In the genomic region with DNA sequence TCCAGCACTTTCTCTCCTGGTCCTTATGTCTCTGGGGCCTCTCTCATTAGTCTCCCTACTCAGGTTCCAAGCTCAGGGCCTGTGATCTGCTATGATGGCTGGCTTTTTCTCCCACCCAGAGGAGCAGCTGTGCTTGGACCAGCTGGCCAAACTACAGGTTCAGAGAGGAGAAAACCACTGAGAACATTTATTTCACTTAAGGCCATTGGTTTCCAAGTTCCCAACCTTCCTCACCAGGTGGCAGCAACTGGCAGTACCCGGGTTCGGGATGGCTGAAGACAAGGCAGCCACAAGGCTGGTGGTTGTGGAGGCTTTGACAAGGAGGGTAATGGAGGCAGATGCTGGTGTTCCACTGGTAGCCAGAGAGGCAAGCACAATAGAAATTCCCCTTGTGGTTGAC, we compare ENCODE assay signal across 11 cellular contexts. TPM values are rescaled to one million over a fixed set of nuclear protein-coding genes. Genes with fewer than 3 reads are reported as not detected.
DNase-seq lines count a peak whose midpoint lies in the region; ATAC-seq and TF ChIP-seq lines count a peak whose summit lies in the region.
"Had no signal": no experiment of that assay in that cellular context is flagged by ENCODE, and none has a peak within 500 bp of the region (broad histone marks: within the 10 kb centered on the region; RNA-seq: fewer than 3 reads in every experiment).

No MANE protein-coding gene starts in this region.

- no peaks in the 10 kb centered on the region for H3K36me3 ChIP-seq in GM23338 (ENCODE audit: insufficient read depth)
- H3K36me3 ChIP-seq in smooth muscle cell (ENCODE audit: low read depth): no peaks in the 10 kb centered on the region

- TF ChIP-seq CTCF in AG10803 (conservative IDR thresholded peaks at IDR 0.05; ENCODE audit: low read length) (peak; percentile 26; the same call in 1 of the 2 replicates), GM23338 (conservative IDR thresholded peaks at IDR 0.05; ENCODE audit: low read depth in 2 of 2) (peak; percentile 35 to 51), fibroblast of pulmonary artery (IDR thresholded peaks at IDR 0.05; ENCODE audit: low read length, missing control alignments) (peak; percentile 34), GM20000 (IDR thresholded peaks at IDR 0.05; ENCODE audit: extremely low read depth, missing control alignments) (no peak), smooth muscle cell (IDR thresholded peaks at IDR 0.05; ENCODE audit: borderline replicate concordance, insufficient read depth, poor library complexity, severe bottlenecking) (no peak)

- no peaks in the 10 kb centered on the region for H3K9me3 Mint-ChIP-seq in GM23338

- no peaks in the 10 kb centered on the region for H3F3A ChIP-seq in GM23338 (replicated peaks; ENCODE audit: low read depth)
- no peaks in the 10 kb centered on the region for H3F3A ChIP-seq in smooth muscle cell (ENCODE audit: low read depth)

- H2AFZ ChIP-seq in GM23338: no peak overlapping the region
- H2AFZ ChIP-seq in smooth muscle cell (ENCODE audit: low read depth): no peak overlapping the region

- 75% methylated on average over 2 of the region's 2 CpGs for WGBS in smooth muscle cell (ENCODE audit: low lambda C conversion rate)

- H3K4me3 Mint-ChIP-seq in GM23338: no peak overlapping the region

- ATAC-seq in GM23338 (peak; percentile 8; the same call in 1 of the 3 replicates), HG02763 (IDR thresholded peaks at IDR 0.05; ENCODE audit: unreplicated experiment) (no peak)

- H3K9me3 ChIP-seq in smooth muscle cell (replicated peaks; ENCODE audit: low read depth): no peaks in the 10 kb centered on the region

- no peak overlapping the region for H3K27ac ChIP-seq in GM23338 (ENCODE audit: low read depth)
- no peak overlapping the region for H3K27ac ChIP-seq in smooth muscle cell (ENCODE audit: low read depth)

- H3K4me1 Mint-ChIP-seq in GM23338: peaks cover 36% of the 10 kb centered on the region

- DNase-seq in AG10803 (ENCODE audit: low read depth) (peak; percentile 15), GM23338 (ENCODE audit: low spot score) (peak; percentile 43), OCI-M1 (lab: John Stamatoyannopoulos, UW) (peak; percentile 49), fibroblast of pulmonary artery (ENCODE audit: low read depth) (no peak), GM20000 (ENCODE audit: low spot score) (no peak), NCI-H1436 treated with DMSO at 0.1 percent for 48 hours (lab: John Stamatoyannopoulos, UW) (no peak), smooth muscle cell (lab: John Stamatoyannopoulos, UW; ENCODE audit: unreplicated experiment) (no peak)
- DNase-seq: activated CD4-positive, alpha-beta T cell treated with anti-CD3 and anti-CD28 coated beads for 1 hour; stimulated activated CD4-positive, alpha-beta T cell treated with anti-CD3 and anti-CD28 coated beads, Interleukin-4, amount 100 ng/mL, for 24 hours; trophoblast cell had no signal

- H4K20me1 ChIP-seq in GM23338 (replicated peaks; ENCODE audit: insufficient read depth) (no peaks in the 10 kb centered on the region), smooth muscle cell (ENCODE audit: low read depth) (no peaks in the 10 kb centered on the region)

- no peaks in the 10 kb centered on the region for H3K27me3 ChIP-seq in GM23338 (ENCODE audit: insufficient read depth)
- H3K27me3 ChIP-seq in smooth muscle cell (ENCODE audit: low read depth): peaks cover 11% of the 10 kb centered on the region

- H3K4me1 ChIP-seq in GM23338 (ENCODE audit: insufficient read depth) (peaks cover 2% of the 10 kb centered on the region; the same call in 1 of the 2 replicates), smooth muscle cell (ENCODE audit: low read depth) (no peaks in the 10 kb centered on the region)

- no peak overlapping the region for H3K4me2 ChIP-seq in GM23338
- no peak overlapping the region for H3K4me2 ChIP-seq in smooth muscle cell

- peaks cover 3% of the 10 kb centered on the region; the same call in 1 of the 3 replicates for H3K36me3 Mint-ChIP-seq in GM23338 (ENCODE audit: low read depth)

- peaks cover 14% of the 10 kb centered on the region for H3K27me3 Mint-ChIP-seq in GM23338 (ENCODE audit: insufficient read depth, low read depth, poor library complexity)

- H3K9ac ChIP-seq in smooth muscle cell (ENCODE audit: low read depth): no peak overlapping the region

- no peaks in the 10 kb centered on the region for H3K79me2 ChIP-seq in GM23338 (replicated peaks; ENCODE audit: insufficient read depth)
- no peaks in the 10 kb centered on the region for H3K79me2 ChIP-seq in smooth muscle cell (ENCODE audit: low read depth)

- H3K27ac Mint-ChIP-seq in GM23338: no peak overlapping the region

- H3K4me3 ChIP-seq in AG10803 (ENCODE audit: low read length) (no peak overlapping the region), GM23338 (no peak overlapping the region), fibroblast of pulmonary artery (replicated peaks; ENCODE audit: low read depth, low read length) (no peak overlapping the region), smooth muscle cell (no peak overlapping the region)

- no peaks in the 10 kb centered on the region for H3K9me2 ChIP-seq in GM23338 (ENCODE audit: insufficient read depth)

TF ChIP-seq in GM23338, 12 proteins besides CTCF, POLR2A, EP300 and RAD21 (continues in another document):
- TF ChIP-seq STAT1 (IDR thresholded peaks at IDR 0.05; ENCODE audit: unreplicated experiment): no peak
- TF ChIP-seq POLR2AphosphoS5 (IDR thresholded peaks at IDR 0.05; ENCODE audit: low read depth): no peak
- TF ChIP-seq, protein P1, sequence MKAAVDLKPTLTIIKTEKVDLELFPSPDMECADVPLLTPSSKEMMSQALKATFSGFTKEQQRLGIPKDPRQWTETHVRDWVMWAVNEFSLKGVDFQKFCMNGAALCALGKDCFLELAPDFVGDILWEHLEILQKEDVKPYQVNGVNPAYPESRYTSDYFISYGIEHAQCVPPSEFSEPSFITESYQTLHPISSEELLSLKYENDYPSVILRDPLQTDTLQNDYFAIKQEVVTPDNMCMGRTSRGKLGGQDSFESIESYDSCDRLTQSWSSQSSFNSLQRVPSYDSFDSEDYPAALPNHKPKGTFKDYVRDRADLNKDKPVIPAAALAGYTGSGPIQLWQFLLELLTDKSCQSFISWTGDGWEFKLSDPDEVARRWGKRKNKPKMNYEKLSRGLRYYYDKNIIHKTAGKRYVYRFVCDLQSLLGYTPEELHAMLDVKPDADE (IDR thresholded peaks at IDR 0.05): no peak

RNA-seq across cellular contexts. Expression of a gene that starts 29.9 kb away (rescaled TPM):
- 64.3 and 67.8 TPM in 2 replicates for total RNA-seq in GM23338 (2014; rRNA removed; shearing (Covaris generic))
- polyA plus RNA-seq in GM23338 (2016; fragmentation: Nextera tagmentation; extraction: Ambion mirVana) (8.1 and 8.4 TPM in 2 replicates), smooth muscle cell (3.3 and 5.3 TPM in 2 replicates)
- total RNA-seq in smooth muscle cell: 26.3 and 26.8 TPM in 2 replicates

RNA-seq across cellular contexts. Expression of a gene that starts 30.5 kb away (rescaled TPM):
- 0.35 and 0.38 TPM in 2 replicates for total RNA-seq in GM23338 (2014; rRNA removed; shearing (Covaris generic))
- polyA plus RNA-seq in GM23338 (2016; fragmentation: Nextera tagmentation; extraction: Ambion mirVana) (0.39 and 0.57 TPM in 2 replicates), smooth muscle cell (0.06 and 0.37 TPM in 2 replicates)
- total RNA-seq in smooth muscle cell: not detected in 2 replicates

Comparison
In these comparisons a context has a peak if more than half of its experiments do, and no peak if none do; other contexts are left out.
1. DNase-seq: peak in AG10803 (single experiment), GM23338 (single experiment) and OCI-M1 (single experiment); none in fibroblast of pulmonary artery (single experiment), GM20000 (single experiment), NCI-H1436 treated with DMSO at 0.1 percent for 48 hours (single experiment) and smooth muscle cell (single experiment).
2. CTCF ChIP-seq: peak in AG10803 (single experiment), GM23338 (2 of 2) and fibroblast of pulmonary artery (single experiment); none in GM20000 (single experiment) and smooth muscle cell (single experiment).